Comparison of ENCODE assay signal across 21 cellular contexts in the genomic region with DNA sequence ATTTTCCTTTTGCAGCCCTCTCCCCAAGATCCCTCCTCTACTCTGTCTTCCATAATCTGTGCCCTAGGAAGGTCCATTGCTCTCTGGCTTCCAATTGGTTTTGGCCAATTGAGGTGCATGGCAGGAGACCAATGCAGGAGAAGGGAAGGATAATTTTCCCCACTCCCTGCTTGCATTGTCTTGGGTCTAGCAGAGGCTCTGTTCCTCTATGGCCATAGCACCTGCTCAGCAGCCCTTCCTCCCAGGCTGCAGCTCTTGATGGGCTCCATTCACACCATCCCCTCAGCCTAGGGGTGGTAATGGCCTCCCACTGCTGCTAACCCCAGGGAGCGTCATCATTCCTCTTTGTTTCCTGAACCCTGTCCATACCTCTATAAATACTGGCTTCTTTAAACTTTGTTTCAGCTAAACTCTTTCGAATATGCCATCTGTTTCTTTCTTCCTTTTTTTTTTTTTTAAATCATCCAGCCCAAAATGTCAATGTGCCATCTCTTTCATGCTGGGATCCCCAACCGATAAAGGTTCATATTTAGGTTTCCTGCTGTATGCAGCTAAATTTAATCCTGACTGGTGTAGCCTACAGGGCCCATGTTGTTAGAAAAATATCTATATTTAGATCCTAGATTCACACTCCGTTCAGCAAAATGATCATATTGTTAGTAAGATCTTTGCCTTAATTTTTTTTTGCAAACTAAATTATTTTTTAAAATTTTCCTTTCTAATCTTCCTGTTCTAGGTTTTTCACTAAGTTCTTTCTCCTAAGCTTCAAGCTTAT.
DNase-seq lines count a peak whose midpoint lies in the region; ATAC-seq and TF ChIP-seq lines count a peak whose summit lies in the region.
"Had no signal": no experiment of that assay in that cellular context is flagged by ENCODE, and none has a peak within 500 bp of the region (broad histone marks: within the 10 kb centered on the region; RNA-seq: fewer than 3 reads in every experiment).

No MANE protein-coding gene starts in this region.

- H3K4me1 Mint-ChIP-seq in GM23338 (peaks cover 2% of the 10 kb centered on the region; the same call in 1 of the 3 replicates), WTC11 (peaks cover 7% of the 10 kb centered on the region)
- no peaks in the 10 kb centered on the region for H3K4me1 Mint-ChIP-seq in natural killer cell treated with Interleukin-12 subunit alpha and Interleukin-12 subunit beta and Interleukin-15 and Interleukin-18, amount 100 ng/mL, for 72 hours (ENCODE audit: low read depth in 2 of 2)

- H3K9me3 Mint-ChIP-seq in GM23338 (no peaks in the 10 kb centered on the region; the same call in 2 of the 3 replicates), WTC11 (peaks cover 28% of the 10 kb centered on the region)
- no peaks in the 10 kb centered on the region for H3K9me3 Mint-ChIP-seq in natural killer cell treated with Interleukin-12 subunit alpha and Interleukin-12 subunit beta and Interleukin-15 and Interleukin-18, amount 100 ng/mL, for 72 hours

- no peak overlapping the region; the same call in 1 of the 2 replicates for H3K27ac Mint-ChIP-seq in GM23338
- H3K27ac Mint-ChIP-seq in WTC11 = no peak overlapping the region
- H3K27ac Mint-ChIP-seq in natural killer cell treated with Interleukin-12 subunit alpha and Interleukin-12 subunit beta and Interleukin-15 and Interleukin-18, amount 100 ng/mL, for 72 hours = no peak overlapping the region
- H3K27ac Mint-ChIP-seq: CD8-positive, alpha-beta T cell had no signal

- ATAC-seq in GM23338 = peak; percentile 45; the same call in 1 of the 3 replicates
- ATAC-seq in WTC11 = peak; percentile 71
- ATAC-seq in natural killer cell treated with Interleukin-12 subunit alpha and Interleukin-12 subunit beta and Interleukin-15 and Interleukin-18, amount 100 ng/mL, for 72 hours = no peak
- ATAC-seq: CD8-positive, alpha-beta T cell; HepG2; K562; Panc1 had no signal

- DNase-seq in GM23338 (ENCODE audit: low spot score) (no peak), NCI-H146 (lab: John Stamatoyannopoulos, UW) (peak; percentile 99), WTC11 (ENCODE audit: low spot score) (no peak), osteoblast (ENCODE audit: insufficient read length, low spot score, missing footprints) (no peak), retina (no peak), NCI-H187 (lab: John Stamatoyannopoulos, UW) (no peak)
- no peak for DNase-seq in natural killer cell treated with Interleukin-12 subunit alpha and Interleukin-12 subunit beta and Interleukin-15 and Interleukin-18, amount 100 ng/mL, for 72 hours (ENCODE audit: low spot score)
- DNase-seq: CD8-positive, alpha-beta T cell; GOT3; MM.1S; NCI-H1092; NCI-H1694; NCI-H2107; NCI-H510A; NCI-H748 treated with DMSO at 0.1 percent for 48 hours; SIG-M5; SK-N-SH had no signal

- H3K4me3 ChIP-seq in GM23338 (no peak overlapping the region), osteoblast (ENCODE audit: insufficient read depth, low read length) (no peak overlapping the region)
- H3K4me3 ChIP-seq: K562 had no signal

- no peaks in the 10 kb centered on the region for H3K79me2 ChIP-seq in GM23338 (replicated peaks; ENCODE audit: insufficient read depth)
- H3K79me2 ChIP-seq in osteoblast (ENCODE audit: insufficient read depth, low read length) = no peaks in the 10 kb centered on the region

- CTCF ChIA-PET in WTC11 (lab: Charles Lee) = no interaction called here

- POLR2A ChIA-PET in WTC11 (lab: Charles Lee) = no interaction called here

- no peaks in the 10 kb centered on the region for H3K36me3 ChIP-seq in GM23338 (ENCODE audit: insufficient read depth)
- no peaks in the 10 kb centered on the region for H3K36me3 ChIP-seq in osteoblast (ENCODE audit: insufficient read depth, low read length)

- no peaks in the 10 kb centered on the region for H3K36me3 Mint-ChIP-seq in GM23338 (ENCODE audit: low read depth)
- H3K36me3 Mint-ChIP-seq in WTC11 = no peaks in the 10 kb centered on the region
- H3K36me3 Mint-ChIP-seq in natural killer cell treated with Interleukin-12 subunit alpha and Interleukin-12 subunit beta and Interleukin-15 and Interleukin-18, amount 100 ng/mL, for 72 hours = no peaks in the 10 kb centered on the region
- H3K36me3 Mint-ChIP-seq: CD8-positive, alpha-beta T cell had no signal

- no peaks in the 10 kb centered on the region for H3K4me1 ChIP-seq in GM23338 (ENCODE audit: insufficient read depth)
- no peaks in the 10 kb centered on the region for H3K4me1 ChIP-seq in osteoblast (ENCODE audit: insufficient read depth, low read length)

- H3K9me2 ChIP-seq in GM23338 (ENCODE audit: insufficient read depth) = no peaks in the 10 kb centered on the region
- H3K9me2 ChIP-seq: SK-N-SH had no signal

- TF ChIP-seq CTCF in GM23338 (conservative IDR thresholded peaks at IDR 0.05; ENCODE audit: low read depth in 2 of 2) = no peak
- no peak for TF ChIP-seq CTCF in WTC11 (IDR thresholded peaks at IDR 0.05)
- no peak for TF ChIP-seq CTCF in osteoblast (IDR thresholded peaks at IDR 0.05; ENCODE audit: extremely low read depth, low read depth, low read length)

- no peaks in the 10 kb centered on the region for H3K9me3 ChIP-seq in osteoblast (ENCODE audit: low read depth, low read length)
- H3K9me3 ChIP-seq: SK-N-SH had no signal

- H3K27ac ChIP-seq in GM23338 (ENCODE audit: low read depth) = no peak overlapping the region
- H3K27ac ChIP-seq in osteoblast (ENCODE audit: low read depth, low read length) = no peak overlapping the region
- H3K27ac ChIP-seq: HL-60 had no signal

- H3K4me3 Mint-ChIP-seq in GM23338 (no peak overlapping the region), WTC11 (no peak overlapping the region)
- H3K4me3 Mint-ChIP-seq in natural killer cell treated with Interleukin-12 subunit alpha and Interleukin-12 subunit beta and Interleukin-15 and Interleukin-18, amount 100 ng/mL, for 72 hours = no peak overlapping the region
- H3K4me3 Mint-ChIP-seq: CD8-positive, alpha-beta T cell had no signal

- H3F3A ChIP-seq in GM23338 (replicated peaks; ENCODE audit: low read depth) = no peaks in the 10 kb centered on the region

- no peaks in the 10 kb centered on the region for H3K27me3 ChIP-seq in GM23338 (ENCODE audit: insufficient read depth)
- H3K27me3 ChIP-seq in osteoblast (ENCODE audit: insufficient read depth, low read length) = no peaks in the 10 kb centered on the region

- H3K27me3 Mint-ChIP-seq in GM23338 (ENCODE audit: insufficient read depth, low read depth, poor library complexity) (no peaks in the 10 kb centered on the region), WTC11 (ENCODE audit: low read depth) (no peaks in the 10 kb centered on the region)
- peaks cover 0 to 2% of the 10 kb centered on the region in 2 donors for H3K27me3 Mint-ChIP-seq in natural killer cell treated with Interleukin-12 subunit alpha and Interleukin-12 subunit beta and Interleukin-15 and Interleukin-18, amount 100 ng/mL, for 72 hours

- H2AFZ ChIP-seq in GM23338 = peak overlapping the region; percentile 47
- H2AFZ ChIP-seq in osteoblast (ENCODE audit: low read length) = peak overlapping the region; percentile 21

- no peaks in the 10 kb centered on the region for H4K20me1 ChIP-seq in GM23338 (replicated peaks; ENCODE audit: insufficient read depth)
- no peaks in the 10 kb centered on the region for H4K20me1 ChIP-seq in osteoblast (ENCODE audit: insufficient read depth, low read length)

- H3K4me2 ChIP-seq in GM23338 (no peak overlapping the region), osteoblast (ENCODE audit: insufficient read depth, low read length) (no peak overlapping the region)
- H3K4me2 ChIP-seq: SK-N-SH had no signal

TF ChIP-seq in WTC11, 78 proteins besides CTCF, POLR2A, EP300 and RAD21:
- TF ChIP-seq ZNF263 (CRISPR knock-in tag; IDR thresholded peaks at IDR 0.05; ENCODE audit: low read depth) (no peak), ZNF423 (CRISPR knock-in tag; IDR thresholded peaks at IDR 0.05) (peak; percentile 90)
- TF ChIP-seq, protein P1, sequence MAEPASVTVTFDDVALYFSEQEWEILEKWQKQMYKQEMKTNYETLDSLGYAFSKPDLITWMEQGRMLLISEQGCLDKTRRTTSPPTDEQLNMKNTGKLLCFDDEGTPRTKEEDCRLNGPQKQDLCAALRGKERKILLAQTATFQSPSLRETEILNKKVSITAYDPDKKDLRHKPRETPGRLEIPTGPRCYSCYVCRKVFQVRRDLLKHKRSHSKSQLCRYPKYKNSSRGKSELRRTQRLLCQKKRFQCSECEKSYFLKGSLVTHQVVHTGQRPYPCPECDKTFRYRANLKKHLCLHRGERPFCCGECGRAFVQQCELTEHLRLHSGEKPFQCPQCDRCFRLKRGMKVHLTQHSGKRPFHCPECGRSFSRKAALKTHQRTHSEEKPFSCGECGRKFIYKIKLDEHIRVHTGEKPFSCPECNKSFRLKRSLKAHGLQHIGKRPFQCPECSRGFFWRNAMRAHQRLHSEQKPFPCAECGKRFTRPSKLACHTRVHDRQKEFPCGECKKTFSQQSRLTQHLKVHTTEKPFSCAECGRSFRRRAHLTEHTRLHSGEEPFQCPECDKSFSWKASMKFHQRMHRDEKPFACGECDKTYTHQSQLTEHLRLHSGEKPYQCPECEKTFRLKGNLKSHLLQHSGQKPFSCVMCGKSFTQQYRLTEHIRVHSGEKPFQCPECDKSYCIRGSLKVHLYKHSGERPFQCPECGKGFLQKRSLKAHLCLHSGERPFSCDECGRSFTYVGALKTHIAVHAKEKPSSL (CRISPR knock-in tag; conservative IDR thresholded peaks at IDR 0.05) = no peak

Comparison
In these comparisons a context has a peak if more than half of its experiments do, and no peak if none do; other contexts are left out.
1. ATAC-seq: peak in GM23338 (single experiment) and WTC11 (single experiment); none in natural killer cell treated with Interleukin-12 subunit alpha and Interleukin-12 subunit beta and Interleukin-15 and Interleukin-18, amount 100 ng/mL, for 72 hours (0 of 2).